1 cellular context compared by ENCODE assay signal in the genomic region with DNA sequence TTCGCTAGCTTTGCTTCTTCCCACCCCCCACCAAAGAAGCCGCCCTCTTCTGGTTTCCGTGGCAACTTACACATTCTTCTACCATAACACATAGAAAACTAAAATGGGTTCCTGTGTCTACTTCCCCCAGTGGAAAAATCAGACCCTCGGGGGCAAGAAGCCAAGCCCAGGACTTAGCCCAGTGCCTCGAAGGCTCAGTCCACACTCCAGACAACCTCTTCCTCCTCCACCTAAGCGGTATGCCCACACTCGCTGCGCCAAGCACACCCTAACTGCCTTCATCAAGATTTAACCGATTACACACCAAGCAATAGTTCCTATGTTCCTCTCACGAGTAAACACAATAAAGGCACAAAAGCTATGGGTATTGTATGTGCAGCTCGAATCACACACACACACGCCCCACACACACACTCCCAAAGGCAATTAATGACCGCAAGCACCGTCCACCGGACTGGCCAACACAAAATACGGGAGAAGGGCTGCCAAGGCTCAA.
TF ChIP-seq lines count a peak whose summit lies in the region.

No MANE protein-coding gene starts in this region.

TF ChIP-seq in GM12878, 131 proteins besides CTCF, POLR2A, EP300 and RAD21:
- peak; percentile 75 for TF ChIP-seq YY1 (IDR thresholded peaks at IDR 0.05; ENCODE audit: low read depth, low read length)
- TF ChIP-seq BMI1 (IDR thresholded peaks at IDR 0.05; ENCODE audit: borderline replicate concordance): peak; percentile 73; the same call in 1 of the 2 replicates
- 0 out of 2 replicates have a peak, but pooled peaks have one; percentile 38 for TF ChIP-seq RB1 (IDR thresholded peaks at IDR 0.05; ENCODE audit: borderline replicate concordance)
- TF ChIP-seq YBX1 (IDR thresholded peaks at IDR 0.05): no peak
- no peak for TF ChIP-seq NR2C2 (IDR thresholded peaks at IDR 0.05; ENCODE audit: borderline replicate concordance, control insufficient read depth, insufficient read length, low read depth)
- TF ChIP-seq, protein P1, sequence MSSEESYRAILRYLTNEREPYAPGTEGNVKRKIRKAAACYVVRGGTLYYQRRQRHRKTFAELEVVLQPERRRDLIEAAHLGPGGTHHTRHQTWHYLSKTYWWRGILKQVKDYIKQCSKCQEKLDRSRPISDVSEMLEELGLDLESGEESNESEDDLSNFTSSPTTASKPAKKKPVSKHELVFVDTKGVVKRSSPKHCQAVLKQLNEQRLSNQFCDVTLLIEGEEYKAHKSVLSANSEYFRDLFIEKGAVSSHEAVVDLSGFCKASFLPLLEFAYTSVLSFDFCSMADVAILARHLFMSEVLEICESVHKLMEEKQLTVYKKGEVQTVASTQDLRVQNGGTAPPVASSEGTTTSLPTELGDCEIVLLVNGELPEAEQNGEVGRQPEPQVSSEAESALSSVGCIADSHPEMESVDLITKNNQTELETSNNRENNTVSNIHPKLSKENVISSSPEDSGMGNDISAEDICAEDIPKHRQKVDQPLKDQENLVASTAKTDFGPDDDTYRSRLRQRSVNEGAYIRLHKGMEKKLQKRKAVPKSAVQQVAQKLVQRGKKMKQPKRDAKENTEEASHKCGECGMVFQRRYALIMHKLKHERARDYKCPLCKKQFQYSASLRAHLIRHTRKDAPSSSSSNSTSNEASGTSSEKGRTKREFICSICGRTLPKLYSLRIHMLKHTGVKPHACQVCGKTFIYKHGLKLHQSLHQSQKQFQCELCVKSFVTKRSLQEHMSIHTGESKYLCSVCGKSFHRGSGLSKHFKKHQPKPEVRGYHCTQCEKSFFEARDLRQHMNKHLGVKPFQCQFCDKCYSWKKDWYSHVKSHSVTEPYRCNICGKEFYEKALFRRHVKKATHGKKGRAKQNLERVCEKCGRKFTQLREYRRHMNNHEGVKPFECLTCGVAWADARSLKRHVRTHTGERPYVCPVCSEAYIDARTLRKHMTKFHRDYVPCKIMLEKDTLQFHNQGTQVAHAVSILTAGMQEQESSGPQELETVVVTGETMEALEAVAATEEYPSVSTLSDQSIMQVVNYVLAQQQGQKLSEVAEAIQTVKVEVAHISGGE (CRISPR knock-in tag; IDR thresholded peaks at IDR 0.05): no peak
- TF ChIP-seq MYC (IDR thresholded peaks at IDR 0.05; ENCODE audit: insufficient read depth, insufficient read length, insufficient replicate concordance, low read length, severe bottlenecking): no peak
- no peak for TF ChIP-seq FOXK2 (IDR thresholded peaks at IDR 0.05)
- TF ChIP-seq CEBPB (IDR thresholded peaks at IDR 0.05; ENCODE audit: borderline replicate concordance in 1 of 2, low read depth in 2 of 2, low read length in 2 of 2): no peak
- peak; percentile 21; the same call in 1 of the 2 replicates for TF ChIP-seq RUNX3 (IDR thresholded peaks at IDR 0.05; ENCODE audit: low read length)
- TF ChIP-seq ASH2L (IDR thresholded peaks at IDR 0.05; ENCODE audit: borderline replicate concordance, low read depth): 0 out of 2 replicates have a peak, but pooled peaks have one; percentile 57
- TF ChIP-seq, protein P2, sequence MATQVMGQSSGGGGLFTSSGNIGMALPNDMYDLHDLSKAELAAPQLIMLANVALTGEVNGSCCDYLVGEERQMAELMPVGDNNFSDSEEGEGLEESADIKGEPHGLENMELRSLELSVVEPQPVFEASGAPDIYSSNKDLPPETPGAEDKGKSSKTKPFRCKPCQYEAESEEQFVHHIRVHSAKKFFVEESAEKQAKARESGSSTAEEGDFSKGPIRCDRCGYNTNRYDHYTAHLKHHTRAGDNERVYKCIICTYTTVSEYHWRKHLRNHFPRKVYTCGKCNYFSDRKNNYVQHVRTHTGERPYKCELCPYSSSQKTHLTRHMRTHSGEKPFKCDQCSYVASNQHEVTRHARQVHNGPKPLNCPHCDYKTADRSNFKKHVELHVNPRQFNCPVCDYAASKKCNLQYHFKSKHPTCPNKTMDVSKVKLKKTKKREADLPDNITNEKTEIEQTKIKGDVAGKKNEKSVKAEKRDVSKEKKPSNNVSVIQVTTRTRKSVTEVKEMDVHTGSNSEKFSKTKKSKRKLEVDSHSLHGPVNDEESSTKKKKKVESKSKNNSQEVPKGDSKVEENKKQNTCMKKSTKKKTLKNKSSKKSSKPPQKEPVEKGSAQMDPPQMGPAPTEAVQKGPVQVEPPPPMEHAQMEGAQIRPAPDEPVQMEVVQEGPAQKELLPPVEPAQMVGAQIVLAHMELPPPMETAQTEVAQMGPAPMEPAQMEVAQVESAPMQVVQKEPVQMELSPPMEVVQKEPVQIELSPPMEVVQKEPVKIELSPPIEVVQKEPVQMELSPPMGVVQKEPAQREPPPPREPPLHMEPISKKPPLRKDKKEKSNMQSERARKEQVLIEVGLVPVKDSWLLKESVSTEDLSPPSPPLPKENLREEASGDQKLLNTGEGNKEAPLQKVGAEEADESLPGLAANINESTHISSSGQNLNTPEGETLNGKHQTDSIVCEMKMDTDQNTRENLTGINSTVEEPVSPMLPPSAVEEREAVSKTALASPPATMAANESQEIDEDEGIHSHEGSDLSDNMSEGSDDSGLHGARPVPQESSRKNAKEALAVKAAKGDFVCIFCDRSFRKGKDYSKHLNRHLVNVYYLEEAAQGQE (IDR thresholded peaks at IDR 0.05; ENCODE audit: low read depth, low read length): no peak
TF ChIP-seq in GM12878: peak in this region for 5.
